Comparison of ENCODE assay signal across 16 cellular contexts in the genomic region with DNA sequence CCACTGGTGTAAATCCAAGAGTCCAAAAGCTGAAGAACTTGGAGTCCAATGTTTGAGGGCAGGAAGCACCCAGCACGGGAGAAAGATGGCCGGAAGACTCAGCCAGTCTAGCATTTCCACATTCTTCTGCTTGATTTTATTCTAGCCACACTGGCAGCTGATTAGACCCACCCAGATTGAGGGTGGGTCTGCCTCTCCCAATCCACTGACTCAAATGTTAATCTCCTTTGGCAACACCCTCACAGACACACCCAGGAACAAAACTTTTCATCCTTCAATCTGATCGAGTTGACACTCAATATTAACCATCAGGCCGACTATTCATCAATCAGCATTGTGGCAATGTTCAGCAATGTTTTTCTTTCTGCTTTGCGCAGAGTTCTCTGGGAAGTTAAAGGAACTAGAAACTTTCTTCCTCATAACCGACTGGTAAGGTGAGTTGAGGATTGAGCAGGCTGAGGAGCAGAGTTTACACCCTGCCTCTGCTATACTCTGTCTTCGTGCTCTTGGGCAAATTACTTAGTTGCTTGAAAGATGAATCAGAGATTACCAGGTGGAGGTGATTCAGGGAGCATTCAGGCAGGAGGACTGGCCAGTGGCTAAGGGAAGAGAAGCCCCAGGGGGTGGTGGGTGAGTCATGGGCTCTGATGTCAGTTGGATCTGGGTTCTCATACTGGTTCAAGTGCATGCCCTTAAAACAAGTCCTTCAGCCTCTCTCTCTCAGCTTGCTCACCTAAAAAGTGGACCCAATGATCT. TPM values are rescaled to one million over a fixed set of nuclear protein-coding genes. Genes with fewer than 3 reads are reported as not detected.
DNase-seq lines count a peak whose midpoint lies in the region; ATAC-seq and TF ChIP-seq lines count a peak whose summit lies in the region.
"Had no signal": no experiment of that assay in that cellular context is flagged by ENCODE, and none has a peak within 500 bp of the region (broad histone marks: within the 10 kb centered on the region; RNA-seq: fewer than 3 reads in every experiment).

No MANE protein-coding gene starts in this region.

- H3K4me1 ChIP-seq in right atrium auricular region (no peaks in the 10 kb centered on the region), heart right ventricle (no peaks in the 10 kb centered on the region), foreskin keratinocyte (peaks cover 10% of the 10 kb centered on the region), BE2C (no peaks in the 10 kb centered on the region)
- H3K4me1 ChIP-seq: adrenal gland, SJSA1, tibial artery had no signal

- H3K36me3 ChIP-seq in right atrium auricular region (no peaks in the 10 kb centered on the region), heart right ventricle (no peaks in the 10 kb centered on the region), BE2C (no peaks in the 10 kb centered on the region)
- H3K36me3 ChIP-seq: adrenal gland, ovary, SJSA1, tibial artery had no signal

- CTCF ChIA-PET in T-cell (lab: Charles Lee): no interaction called here
- CTCF ChIA-PET in HEK293T (lab: Yijun Ruan, JAX): no interaction called here

- no peaks in the 10 kb centered on the region for H3K27me3 Mint-ChIP-seq in T-cell
- H3K27me3 Mint-ChIP-seq in type B pancreatic cell: no peaks in the 10 kb centered on the region

- H3K27me3 ChIP-seq in right atrium auricular region (no peaks in the 10 kb centered on the region), heart right ventricle (peaks cover 0 to 5% (median 0%) of the 10 kb centered on the region in 7 donors), foreskin keratinocyte (no peaks in the 10 kb centered on the region), BE2C (no peaks in the 10 kb centered on the region)
- H3K27me3 ChIP-seq: adrenal gland, ovary, SJSA1, tibial artery had no signal

- WGBS in heart right ventricle, 2 donors: 71 to 75% methylated on average over 7 of the region's 7 CpGs

- peak overlapping the region; percentile 90 to 93 for H3K27ac Mint-ChIP-seq in T-cell
- H3K27ac Mint-ChIP-seq in type B pancreatic cell: peak overlapping the region; percentile 86

- no peak for TF ChIP-seq CTCF in right atrium auricular region (IDR thresholded peaks at IDR 0.05)
- no peak for TF ChIP-seq CTCF in heart right ventricle (IDR thresholded peaks at IDR 0.05)
- TF ChIP-seq CTCF in foreskin keratinocyte (conservative IDR thresholded peaks at IDR 0.05): no peak
- TF ChIP-seq CTCF in type B pancreatic cell (conservative IDR thresholded peaks at IDR 0.05): no peak
- no peak for TF ChIP-seq CTCF in BE2C (IDR thresholded peaks at IDR 0.05; ENCODE audit: low read depth, low read length)

- H3K4me3 ChIP-seq in right atrium auricular region: no peak overlapping the region
- H3K4me3 ChIP-seq in heart right ventricle: no peak overlapping the region
- no peak overlapping the region for H3K4me3 ChIP-seq in BE2C (ENCODE audit: low read depth, low read length)
- H3K4me3 ChIP-seq: adrenal gland, ovary, SJSA1, tibial artery had no signal

- H3K9me3 Mint-ChIP-seq in T-cell: no peaks in the 10 kb centered on the region
- H3K9me3 Mint-ChIP-seq in type B pancreatic cell: peaks cover 5% of the 10 kb centered on the region

- H3K9me3 ChIP-seq in right atrium auricular region (no peaks in the 10 kb centered on the region), heart right ventricle (no peaks in the 10 kb centered on the region), BE2C (no peaks in the 10 kb centered on the region)
- H3K9me3 ChIP-seq: adrenal gland, ovary, SJSA1, tibial artery had no signal

- intact Hi-C loops in heart right ventricle (cut with DNase I): no loop called here

- DNase-seq in right atrium auricular region (ENCODE audit: low spot score): peak; percentile 36
- no peak for DNase-seq in heart right ventricle
- no peak for DNase-seq in T-cell
- DNase-seq in foreskin keratinocyte: peak; percentile 98 to 99
- peak; percentile 55 for DNase-seq in type B pancreatic cell (ENCODE audit: extremely low spot score, unreplicated experiment)
- no peak for DNase-seq in BE2C
- DNase-seq in hypothalamus (lab: John Stamatoyannopoulos, UW): no peak
- no peak for DNase-seq in HEK293T (ENCODE audit: extremely low spot score)
- DNase-seq: activated CD8-positive, alpha-beta memory T cell treated with anti-CD3 and anti-CD28 coated beads for 24 hours; adrenal gland; AML-193; left colon; NCI-H2171; tibial artery had no signal

- H3K4me1 Mint-ChIP-seq in T-cell (peaks cover 28 to 46% (median 29%) of the 10 kb centered on the region in 3 donors), type B pancreatic cell (ENCODE audit: unreplicated experiment) (peaks cover 38% of the 10 kb centered on the region)

- H3K27ac ChIP-seq in right atrium auricular region (no peak overlapping the region), heart right ventricle (no peak overlapping the region), foreskin keratinocyte (peak overlapping the region; percentile 85)
- H3K27ac ChIP-seq: adrenal gland, ovary, SJSA1, tibial artery had no signal

- POLR2A ChIA-PET in T-cell (lab: Charles Lee): no interaction called here
- POLR2A ChIA-PET in HEK293T (lab: Yijun Ruan, JAX): no interaction called here

- no peak overlapping the region for H3K4me3 Mint-ChIP-seq in T-cell
- peak overlapping the region; percentile 61 for H3K4me3 Mint-ChIP-seq in type B pancreatic cell

- ATAC-seq in heart right ventricle (no peak), T-cell (replicated peaks in 1 of 4) (no peak), foreskin keratinocyte (peak; percentile 98)
- ATAC-seq: left colon had no signal

- H3K36me3 Mint-ChIP-seq in T-cell: no peaks in the 10 kb centered on the region
- peaks cover 6% of the 10 kb centered on the region for H3K36me3 Mint-ChIP-seq in type B pancreatic cell

TF ChIP-seq in HEK293T, 16 proteins besides CTCF, POLR2A, EP300 and RAD21:
- TF ChIP-seq FOXK2 (IDR thresholded peaks at IDR 0.05): no peak

RNA-seq across cellular contexts. Expression of gene BRD7, which starts 28.2 kb away (rescaled TPM):
- total RNA-seq in right atrium auricular region (10 to 100 TPM; 28.0 to 28.9 TPM), heart right ventricle (10 to 100 TPM; 35.3 to 50.9 (median 43.6) TPM), T-cell (100 to 1,000 TPM in 1 of 5 donors, 10 to 100 TPM in 4; 62.9 to 115 (median 75.4) TPM), foreskin keratinocyte (71.0 and 78.8 TPM in 2 replicates), type B pancreatic cell (ENCODE audit: low replicate concordance) (88.6 and 98.2 TPM in 2 replicates)
- polyA plus RNA-seq in heart right ventricle (10 to 100 TPM; 31.4 to 36.9 TPM), foreskin keratinocyte (48.7 and 58.9 TPM in 2 replicates)
- polyA plus RNA-seq in BE2C (2012; ENCODE audit: insufficient read depth, insufficient read length, low read depth): 57.9 TPM

Comparison
In these comparisons a context has a peak if more than half of its experiments do, and no peak if none do; other contexts are left out.
1. DNase-seq: peak in right atrium auricular region (single experiment), foreskin keratinocyte (2 of 2) and type B pancreatic cell (single experiment); none in heart right ventricle (0 of 2), T-cell (0 of 34), BE2C (single experiment), hypothalamus (0 of 51) and HEK293T (single experiment).